ENCODE assay signal across 9 cellular contexts in genomic region chr2:41879367-41879871, GRCh38.
DNase-seq lines count a peak whose midpoint lies in the region; ATAC-seq and TF ChIP-seq lines count a peak whose summit lies in the region.
"Had no signal": no experiment of that assay in that cellular context is flagged by ENCODE, and none has a peak within 500 bp of the region (broad histone marks: within the 10 kb centered on the region; RNA-seq: fewer than 3 reads in every experiment).

No MANE protein-coding gene starts in this region.

- H3K4me1 ChIP-seq in heart left ventricle (peaks cover 0 to 24% (median 4%) of the 10 kb centered on the region in 12 donors), breast epithelium (no peaks in the 10 kb centered on the region), Peyer's patch (peaks cover 0 to 7% (median 3%) of the 10 kb centered on the region in 4 donors)

- H3K36me3 ChIP-seq in H7 (replicated peaks; ENCODE audit: control insufficient read depth, insufficient read depth, low read length) (no peaks in the 10 kb centered on the region), heart left ventricle (no peaks in the 10 kb centered on the region), breast epithelium (no peaks in the 10 kb centered on the region), Peyer's patch (no peaks in the 10 kb centered on the region)

- TF ChIP-seq POLR2A in heart left ventricle (IDR thresholded peaks at IDR 0.05) (no peak), breast epithelium (IDR thresholded peaks at IDR 0.05) (no peak), Peyer's patch (IDR thresholded peaks at IDR 0.05) (no peak)

- H3K27ac ChIP-seq in heart left ventricle: peak overlapping the region in 1 of 12 donors; percentile 14
- peak overlapping the region in 1 of 2 donors; percentile 22 for H3K27ac ChIP-seq in breast epithelium
- H3K27ac ChIP-seq in Peyer's patch: peak overlapping the region in 2 of 4 donors; percentile 17 to 19

- ATAC-seq in heart left ventricle (peak in 3 of 4 donors; percentile 33 to 46 (median 44)), HG03097 (IDR thresholded peaks at IDR 0.05; ENCODE audit: low FRiP score, unreplicated experiment) (no peak)

- intact Hi-C loops in heart left ventricle (cut with DNase I) (no loop called here), breast epithelium (cut with DNase I; ENCODE audit: low total_unique reads) (no loop called here)

- no peaks in the 10 kb centered on the region for H3K9me3 ChIP-seq in heart left ventricle
- H3K9me3 ChIP-seq in breast epithelium: no peaks in the 10 kb centered on the region
- no peaks in the 10 kb centered on the region for H3K9me3 ChIP-seq in Peyer's patch

- DNase-seq in H7 (peak; percentile 39), NCI-H510A (lab: John Stamatoyannopoulos, UW) (peak; percentile 51), heart left ventricle (no peak), skeletal muscle cell (ENCODE audit: low read depth) (peak; percentile 47), breast epithelium (ENCODE audit: low spot score in 2 of 2) (no peak), cerebellar nuclear complex (lab: John Stamatoyannopoulos, UW) (no peak), Peyer's patch (no peak)
- DNase-seq: activated CD4-positive, alpha-beta T cell treated with anti-CD3 and anti-CD28 coated beads, Interleukin-2, amount 50 U/mL, for 4 hours had no signal

- 57 to 84% (median 62%) methylated on average over 7 to 8 of the region's 8 CpGs for WGBS in heart left ventricle, 4 donors

- TF ChIP-seq CTCF in heart left ventricle (IDR thresholded peaks at IDR 0.05) (no peak), breast epithelium (IDR thresholded peaks at IDR 0.05) (no peak), Peyer's patch (IDR thresholded peaks at IDR 0.05) (no peak)

- H3K4me3 ChIP-seq in H7 (ENCODE audit: insufficient read depth, low read depth, low read length) (no peak overlapping the region), heart left ventricle (no peak overlapping the region), skeletal muscle cell (ENCODE audit: low read depth, low read length) (no peak overlapping the region), breast epithelium (no peak overlapping the region), Peyer's patch (no peak overlapping the region)

- H3K27me3 ChIP-seq in H7 (ENCODE audit: control insufficient read depth, insufficient read depth, low read length): no peaks in the 10 kb centered on the region
- H3K27me3 ChIP-seq in heart left ventricle: no peaks in the 10 kb centered on the region
- no peaks in the 10 kb centered on the region for H3K27me3 ChIP-seq in breast epithelium
- H3K27me3 ChIP-seq in Peyer's patch: no peaks in the 10 kb centered on the region

Comparison
In these comparisons a context has a peak if more than half of its experiments do, and no peak if none do; other contexts are left out.
1. DNase-seq: peak in H7 (single experiment), NCI-H510A (single experiment) and skeletal muscle cell (single experiment); none in heart left ventricle (0 of 5), breast epithelium (0 of 2), cerebellar nuclear complex (0 of 2) and Peyer's patch (0 of 3).